In genomic region chr1:8239039-8239305, GRCh38 we compare ENCODE assay signal across 8 cellular contexts.
DNase-seq lines count a peak whose midpoint lies in the region; ATAC-seq and TF ChIP-seq lines count a peak whose summit lies in the region.
"Had no signal": no experiment of that assay in that cellular context is flagged by ENCODE, and none has a peak within 500 bp of the region (broad histone marks: within the 10 kb centered on the region; RNA-seq: fewer than 3 reads in every experiment).

No MANE protein-coding gene starts in this region.

- no peak overlapping the region for H3K9ac ChIP-seq in HUES64 (ENCODE audit: low read depth, low read length)

- H3K27me3 ChIP-seq in HUES64 (ENCODE audit: insufficient read depth, low read length) (no peaks in the 10 kb centered on the region), brain microvascular endothelial cell (replicated peaks) (no peaks in the 10 kb centered on the region), upper lobe of right lung (no peaks in the 10 kb centered on the region)

- peak; percentile 62 for ATAC-seq in left colon
- peak; percentile 87 for ATAC-seq in upper lobe of right lung
- no peak for ATAC-seq in HG03025 (IDR thresholded peaks at IDR 0.05; ENCODE audit: low FRiP score, unreplicated experiment)
- ATAC-seq in GM18520 (IDR thresholded peaks at IDR 0.05; ENCODE audit: unreplicated experiment): no peak

- H3K9me3 ChIP-seq in HUES64 (ENCODE audit: insufficient read depth, low read depth, low read length) (no peaks in the 10 kb centered on the region), upper lobe of right lung (no peaks in the 10 kb centered on the region)

- TF ChIP-seq CTCF in brain microvascular endothelial cell (IDR thresholded peaks at IDR 0.05; ENCODE audit: low read depth, low read length, missing control alignments) (peak; percentile 57), upper lobe of right lung (IDR thresholded peaks at IDR 0.05) (peak; percentile 42)

- no peak overlapping the region for H3K4me3 ChIP-seq in HUES64 (ENCODE audit: low read length)
- no peak overlapping the region for H3K4me3 ChIP-seq in brain microvascular endothelial cell (ENCODE audit: low read depth, low read length)
- no peak overlapping the region for H3K4me3 ChIP-seq in upper lobe of right lung

- intact Hi-C loops in left colon (cut with DNase I, micrococcal nuclease): loop anchor here in 1 of 2 donors (10.0 kb wide), 1 partner anchor 204 kb away; no protein-coding TSS in a partner anchor
- intact Hi-C loops in upper lobe of right lung (cut with DNase I): loop anchor here (10.0 kb wide), 2 partner anchors 66 to 204 kb away; no protein-coding TSS in a partner anchor

- H3K27ac ChIP-seq in HUES64 (ENCODE audit: low read depth, low read length): peak overlapping the region; percentile 7; the same call in 1 of the 2 replicates
- H3K27ac ChIP-seq in brain microvascular endothelial cell: peak overlapping the region; percentile 99
- H3K27ac ChIP-seq in upper lobe of right lung: peak overlapping the region; percentile 17

- H3K4me1 ChIP-seq in HUES64 (ENCODE audit: insufficient read depth, low read length) (peaks cover 19% of the 10 kb centered on the region), upper lobe of right lung (peaks cover 10% of the 10 kb centered on the region)

- H3K36me3 ChIP-seq in HUES64 (ENCODE audit: insufficient read depth, low read length) (no peaks in the 10 kb centered on the region), brain microvascular endothelial cell (replicated peaks) (no peaks in the 10 kb centered on the region), upper lobe of right lung (no peaks in the 10 kb centered on the region)

- in situ Hi-C loops in brain microvascular endothelial cell (cut with HindIII; ENCODE audit: low pct_ligation_motif_present, low sequenced_read_pairs): no loop called here

- DNase-seq in brain microvascular endothelial cell (peak; percentile 46), left colon (peak; percentile 37 to 58), upper lobe of right lung (peak; percentile 73)
- no peak for DNase-seq in central memory CD4-positive, alpha-beta T cell
- DNase-seq: activated T-cell treated with anti-CD3 and anti-CD28 coated beads, Interleukin-2, amount 50 U/mL, for 48 hours had no signal

- WGBS in HUES64: 72% methylated on average over 5 of the region's 5 CpGs

Comparison
In these comparisons a context has a peak if more than half of its experiments do, and no peak if none do; other contexts are left out.
1. H3K27ac ChIP-seq: peak in every context shown above with its lines; median percentile 99 in brain microvascular endothelial cell; 17 in upper lobe of right lung; 7 in HUES64.
2. ATAC-seq: peak in left colon (single experiment) and upper lobe of right lung (single experiment); none in HG03025 (single experiment) and GM18520 (single experiment).